In the genomic region with DNA sequence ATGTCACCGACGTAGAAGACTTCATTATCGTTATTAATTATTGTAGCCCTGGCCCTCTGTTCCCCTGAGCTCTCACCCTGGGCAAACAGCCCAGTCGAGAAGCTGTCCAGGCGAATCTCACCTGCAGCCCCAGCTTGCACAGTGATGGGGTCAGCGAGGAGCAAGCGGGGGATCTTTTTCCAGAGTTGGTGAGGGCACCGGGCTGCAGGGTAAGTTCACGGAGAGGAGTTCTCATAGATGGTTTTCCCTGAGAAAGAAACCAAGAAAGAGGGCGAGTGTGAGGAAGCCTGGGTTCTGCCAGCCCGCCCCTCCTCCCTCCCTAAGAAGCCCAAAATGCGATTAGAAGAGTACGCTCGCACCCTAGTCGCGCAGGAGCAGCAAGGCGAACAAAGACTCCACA, we compare ENCODE assay signal across 8 cellular contexts. TPM values are rescaled to one million over a fixed set of nuclear protein-coding genes. Genes with fewer than 3 reads are reported as not detected.
DNase-seq lines count a peak whose midpoint lies in the region; ATAC-seq and TF ChIP-seq lines count a peak whose summit lies in the region.

No MANE protein-coding gene starts in this region.

- no peak overlapping the region for H3K23ac ChIP-seq in mesenchymal stem cell (ENCODE audit: low read length in 2 of 2)

- no peak overlapping the region for H2BK120ac ChIP-seq in mesenchymal stem cell (ENCODE audit: low read depth, low read length)

- no peaks in the 10 kb centered on the region for H3K36me3 ChIP-seq in BE2C
- H3K36me3 ChIP-seq in HEK293 (ENCODE audit: control insufficient read depth in 2 of 2, insufficient read depth in 1 of 2, low read length in 2 of 2): peaks cover 29 to 43% of the 10 kb centered on the region in 2 experiments
- peaks cover 0 to under 1% of the 10 kb centered on the region in 2 experiments for H3K36me3 ChIP-seq in mesenchymal stem cell (ENCODE audit: control insufficient read depth in 1 of 2, insufficient read depth in 2 of 2, low read depth in 1 of 2, low read length in 2 of 2)

- H3K4me3 Mint-ChIP-seq in activated naive CD8-positive, alpha-beta T cell treated with anti-CD3 and anti-CD28 coated beads, Interleukin-2, amount 10 ng/mL, durations not matched to agents 7 days and 5 days: peak overlapping the region; percentile 90

- H2AFZ ChIP-seq in mesenchymal stem cell (ENCODE audit: low read depth, low read length): peak overlapping the region; percentile 19

- POLR2A ChIA-PET in HEK293 (lab: Yijun Ruan, JAX): interaction anchor here (0.7 to 3.0 kb wide), 9 partner anchors 9 to 121 kb away, joined by 3 to 30 read pairs (median 8); a partner anchor contains a TSS
- POLR2A ChIA-PET in activated naive CD8-positive, alpha-beta T cell treated with anti-CD3 and anti-CD28 coated beads, Interleukin-2, amount 10 ng/mL, durations not matched to agents 7 days and 5 days (lab: Charles Lee): interaction anchor here (0.8 to 2.7 kb wide), 7 partner anchors 9 to 273 kb away, joined by 3 to 33 read pairs (median 3); a partner anchor contains a TSS

- DNase-seq in BE2C (no peak), mesenchymal stem cell (no peak), DMS114 treated with DMSO at 0.1 percent for 48 hours (lab: John Stamatoyannopoulos, UW; ENCODE audit: unreplicated experiment) (no peak), kidney tubule cell (ENCODE audit: low spot score) (no peak)
- DNase-seq in activated naive CD8-positive, alpha-beta T cell treated with anti-CD3 and anti-CD28 coated beads, Interleukin-2, amount 10 ng/mL, durations not matched to agents 7 days and 5 days: no peak

- peak overlapping the region; percentile 99 for H3K4me2 ChIP-seq in mesenchymal stem cell (ENCODE audit: low read length, poor library complexity, severe bottlenecking)

- H3K4me1 ChIP-seq in BE2C: no peaks in the 10 kb centered on the region
- H3K4me1 ChIP-seq in HEK293 (ENCODE audit: control insufficient read depth, insufficient read depth, low read length): no peaks in the 10 kb centered on the region
- H3K4me1 ChIP-seq in mesenchymal stem cell (ENCODE audit: control insufficient read depth, insufficient read depth, low read depth, low read length): peaks cover 10% of the 10 kb centered on the region

- peak overlapping the region; percentile 78 for H3K4me3 ChIP-seq in BE2C (ENCODE audit: low read depth, low read length)
- H3K4me3 ChIP-seq in HEK293 (ENCODE audit: low read depth, low read length): peak overlapping the region; percentile 87
- peak overlapping the region; percentile 61 to 95 for H3K4me3 ChIP-seq in mesenchymal stem cell (ENCODE audit: insufficient read depth in 1 of 2, low read depth in 1 of 2, low read length in 2 of 2)

- peak overlapping the region; percentile 93 for H3K27ac Mint-ChIP-seq in activated naive CD8-positive, alpha-beta T cell treated with anti-CD3 and anti-CD28 coated beads, Interleukin-2, amount 10 ng/mL, durations not matched to agents 7 days and 5 days

- CTCF ChIA-PET in HEK293 (lab: Yijun Ruan, JAX): interaction anchor here (0.8 to 1.2 kb wide), 5 partner anchors 9 to 58 kb away, joined by 3 to 5 read pairs (median 4); no protein-coding TSS in a partner anchor

- H3K9me3 ChIP-seq in BE2C: no peaks in the 10 kb centered on the region
- H3K9me3 ChIP-seq in HEK293 (ENCODE audit: control insufficient read depth, insufficient read depth, low read depth, low read length): no peaks in the 10 kb centered on the region
- H3K9me3 ChIP-seq in mesenchymal stem cell (ENCODE audit: control insufficient read depth, low read length): no peaks in the 10 kb centered on the region

- H2BK5ac ChIP-seq in mesenchymal stem cell (ENCODE audit: low read depth, low read length, poor library complexity, severe bottlenecking): no peak overlapping the region

- H4K8ac ChIP-seq in mesenchymal stem cell (ENCODE audit: low read length): peak overlapping the region; percentile 63

- peaks cover 16% of the 10 kb centered on the region for H3K4me1 Mint-ChIP-seq in activated naive CD8-positive, alpha-beta T cell treated with anti-CD3 and anti-CD28 coated beads, Interleukin-2, amount 10 ng/mL, durations not matched to agents 7 days and 5 days

- no peak overlapping the region for H2BK12ac ChIP-seq in mesenchymal stem cell (ENCODE audit: low read length in 2 of 2)

- H3K14ac ChIP-seq in mesenchymal stem cell (ENCODE audit: low read length in 2 of 2): no peak overlapping the region

- no peaks in the 10 kb centered on the region for H3K27me3 Mint-ChIP-seq in activated naive CD8-positive, alpha-beta T cell treated with anti-CD3 and anti-CD28 coated beads, Interleukin-2, amount 10 ng/mL, durations not matched to agents 7 days and 5 days

- peaks cover 13% of the 10 kb centered on the region for H3K36me3 Mint-ChIP-seq in activated naive CD8-positive, alpha-beta T cell treated with anti-CD3 and anti-CD28 coated beads, Interleukin-2, amount 10 ng/mL, durations not matched to agents 7 days and 5 days

- no peak overlapping the region for H3K18ac ChIP-seq in mesenchymal stem cell (ENCODE audit: low read depth in 1 of 2, low read length in 2 of 2)

- TF ChIP-seq CTCF in BE2C (IDR thresholded peaks at IDR 0.05; ENCODE audit: low read depth, low read length) (no peak), HEK293 (tag by site-specific recombination; IDR thresholded peaks at IDR 0.05) (no peak)

- peaks cover 4% of the 10 kb centered on the region for H3K79me1 ChIP-seq in mesenchymal stem cell (replicated peaks; ENCODE audit: low read length, poor library complexity, severe bottlenecking)

- peak overlapping the region; percentile 97 for H3K9ac ChIP-seq in mesenchymal stem cell (ENCODE audit: low read length)

- H3K9me3 Mint-ChIP-seq in activated naive CD8-positive, alpha-beta T cell treated with anti-CD3 and anti-CD28 coated beads, Interleukin-2, amount 10 ng/mL, durations not matched to agents 7 days and 5 days: no peaks in the 10 kb centered on the region

- peak overlapping the region in 1 of 2 experiments; percentile 51 for H3K4ac ChIP-seq in mesenchymal stem cell (ENCODE audit: low read depth in 1 of 2, low read length in 2 of 2)

- 4% methylated on average over 16 of the region's 17 CpGs for WGBS in mesenchymal stem cell

- H4K91ac ChIP-seq in mesenchymal stem cell (ENCODE audit: low read length): no peak overlapping the region

- H3K27me3 ChIP-seq in BE2C (no peaks in the 10 kb centered on the region), mesenchymal stem cell (ENCODE audit: control insufficient read depth in 1 of 2, insufficient read depth in 1 of 2, low read length in 2 of 2) (no peaks in the 10 kb centered on the region)

- no peak overlapping the region for H2AK5ac ChIP-seq in mesenchymal stem cell (ENCODE audit: low read length, severe bottlenecking)

- H3K27ac ChIP-seq in HEK293 (ENCODE audit: extremely low read depth, low read depth, low read length) (peak overlapping the region; percentile 90), mesenchymal stem cell (ENCODE audit: low read length, poor library complexity, severe bottlenecking) (no peak overlapping the region)

- H2BK15ac ChIP-seq in mesenchymal stem cell (ENCODE audit: low read depth, poor library complexity, severe bottlenecking): no peak overlapping the region

- peak; percentile 10 for ATAC-seq in activated naive CD8-positive, alpha-beta T cell treated with anti-CD3 and anti-CD28 coated beads, Interleukin-2, amount 10 ng/mL, durations not matched to agents 7 days and 5 days (ENCODE audit: low read depth)
- ATAC-seq in HG03571 (IDR thresholded peaks at IDR 0.05; ENCODE audit: unreplicated experiment): no peak
- no peak for ATAC-seq in HG02970 (IDR thresholded peaks at IDR 0.05; ENCODE audit: low FRiP score, unreplicated experiment)

TF ChIP-seq in HEK293, 187 proteins besides CTCF, POLR2A, EP300 and RAD21 (continues in another document):
- no peak for TF ChIP-seq ZBTB21 (tag by site-specific recombination; IDR thresholded peaks at IDR 0.05)
- TF ChIP-seq ZNF335 (tag by site-specific recombination; conservative IDR thresholded peaks at IDR 0.05): peak; percentile 76
- TF ChIP-seq ZNF707 (tag by site-specific recombination; IDR thresholded peaks at IDR 0.05): no peak
- TF ChIP-seq ZNF169 (tag by site-specific recombination; IDR thresholded peaks at IDR 0.05): no peak

RNA-seq across cellular contexts. Expression of a gene that starts 0.4 kb away (rescaled TPM):
- 16.4 TPM for polyA plus RNA-seq in BE2C (2012; ENCODE audit: insufficient read depth, insufficient read length, low read depth)
- total RNA-seq in activated naive CD8-positive, alpha-beta T cell treated with anti-CD3 and anti-CD28 coated beads, Interleukin-2, amount 10 ng/mL, durations not matched to agents 7 days and 5 days: 100 to 1,000 TPM; 109 to 118 TPM
- polyA plus RNA-seq in mesenchymal stem cell (2013, experiment 1 of 2): 6.1 TPM
- polyA plus RNA-seq in mesenchymal stem cell (2013, experiment 2 of 2): 6.1 TPM

RNA-seq across cellular contexts. Expression of a gene that starts 15.6 kb away (rescaled TPM):
- polyA plus RNA-seq in BE2C (2012; ENCODE audit: insufficient read depth, insufficient read length, low read depth): 10.1 TPM
- 10 to 100 TPM; 20.7 to 24.9 TPM for total RNA-seq in activated naive CD8-positive, alpha-beta T cell treated with anti-CD3 and anti-CD28 coated beads, Interleukin-2, amount 10 ng/mL, durations not matched to agents 7 days and 5 days
- polyA plus RNA-seq in mesenchymal stem cell (2013, experiment 1 of 2): 1.7 TPM
- 1.8 TPM for polyA plus RNA-seq in mesenchymal stem cell (2013, experiment 2 of 2)

RNA-seq across cellular contexts. Expression of a gene that starts 21.7 kb away (rescaled TPM):
- 30.9 TPM for polyA plus RNA-seq in BE2C (2012; ENCODE audit: insufficient read depth, insufficient read length, low read depth)
- 100 to 1,000 TPM; 142 to 154 TPM for total RNA-seq in activated naive CD8-positive, alpha-beta T cell treated with anti-CD3 and anti-CD28 coated beads, Interleukin-2, amount 10 ng/mL, durations not matched to agents 7 days and 5 days
- polyA plus RNA-seq in mesenchymal stem cell (2013, experiment 1 of 2): 25.6 TPM
- polyA plus RNA-seq in mesenchymal stem cell (2013, experiment 2 of 2): 26.4 TPM

RNA-seq across cellular contexts. Expression of a gene that starts 27.1 kb away (rescaled TPM):
- polyA plus RNA-seq in BE2C (2012; ENCODE audit: insufficient read depth, insufficient read length, low read depth): 73.0 TPM
- 10 to 100 TPM; 60.5 to 63.1 TPM for total RNA-seq in activated naive CD8-positive, alpha-beta T cell treated with anti-CD3 and anti-CD28 coated beads, Interleukin-2, amount 10 ng/mL, durations not matched to agents 7 days and 5 days
- 104 TPM for polyA plus RNA-seq in mesenchymal stem cell (2013, experiment 1 of 2)
- polyA plus RNA-seq in mesenchymal stem cell (2013, experiment 2 of 2): 104 TPM

RNA-seq across cellular contexts. Expression of a gene that starts 46.0 kb away (rescaled TPM):
- 22.6 TPM for polyA plus RNA-seq in BE2C (2012; ENCODE audit: insufficient read depth, insufficient read length, low read depth)
- total RNA-seq in activated naive CD8-positive, alpha-beta T cell treated with anti-CD3 and anti-CD28 coated beads, Interleukin-2, amount 10 ng/mL, durations not matched to agents 7 days and 5 days: 10 to 100 TPM; 54.9 to 57.8 TPM
- polyA plus RNA-seq in mesenchymal stem cell (2013, experiment 1 of 2): 36.8 TPM
- polyA plus RNA-seq in mesenchymal stem cell (2013, experiment 2 of 2): 34.3 TPM
